ENCODE assay signal across 8 cellular contexts in genomic region chr12:80937391-80938238, GRCh38. TPM values are rescaled to one million over a fixed set of nuclear protein-coding genes. Genes with fewer than 3 reads are reported as not detected.
DNase-seq lines count a peak whose midpoint lies in the region; ATAC-seq and TF ChIP-seq lines count a peak whose summit lies in the region.

LIN7A (minus strand) TSS chr12:80937934; CDS start chr12:80937722, 212 bp downstream.

- intact Hi-C loops in head of caudate nucleus (cut with DNase I), result no loop called here

- peak within 1 kb of the TSS; percentile 98 for H3K27ac ChIP-seq in C4-2B

- DNase-seq in SW480 (ENCODE audit: low spot score), result peak; percentile 8
- DNase-seq in head of caudate nucleus, result peak; percentile 11 to 81 (median 56)
- DNase-seq in occipital lobe (lab: John Stamatoyannopoulos, UW), result peak; percentile 73
- DNase-seq in stimulated activated CD4-positive, alpha-beta T cell treated with anti-CD3 and anti-CD28 coated beads, Interleukin-12 subunit alpha, Interleukin-12 subunit beta, amount 100 ng/mL, for 4 hours, result no peak
- DNase-seq in foreskin melanocyte, result no peak

- ATAC-seq in GM19397 (IDR thresholded peaks at IDR 0.05; ENCODE audit: unreplicated experiment) (peak; percentile 16), HG03571 (IDR thresholded peaks at IDR 0.05; ENCODE audit: unreplicated experiment) (peak; percentile 5)

- TF ChIP-seq CTCF in C4-2B (conservative IDR thresholded peaks at IDR 0.05), result no peak

RNA-seq across cellular contexts. Expression of gene LIN7A, which starts in this region (rescaled TPM):
- 37.7 TPM for total RNA-seq in occipital lobe

Comparison
In these comparisons a context has a peak if more than half of its experiments do, and no peak if none do; other contexts are left out.
1. DNase-seq: peak in SW480 (single experiment), head of caudate nucleus (42 of 42) and occipital lobe (single experiment); none in stimulated activated CD4-positive, alpha-beta T cell treated with anti-CD3 and anti-CD28 coated beads, Interleukin-12 subunit alpha, Interleukin-12 subunit beta, amount 100 ng/mL, for 4 hours (single experiment) and foreskin melanocyte (single experiment).